ENCODE assay signal across 17 cellular contexts in genomic region chr5:174550026-174550425, GRCh38.
DNase-seq lines count a peak whose midpoint lies in the region; FAIRE-seq and TF ChIP-seq lines count a peak whose summit lies in the region.
"Had no signal": no experiment of that assay in that cellular context is flagged by ENCODE, and none has a peak within 500 bp of the region (broad histone marks: within the 10 kb centered on the region; RNA-seq: fewer than 3 reads in every experiment).

No MANE protein-coding gene starts in this region.

- DNase-seq in M059J (ENCODE audit: low read depth) (peak; percentile 52), fibroblast of peridontal ligament (ENCODE audit: extremely low read depth) (peak; percentile 9), renal cortical epithelial cell (ENCODE audit: low read depth) (peak; percentile 16), GF-D8 (lab: John Stamatoyannopoulos, UW) (no peak), DMS153 (lab: John Stamatoyannopoulos, UW) (no peak), GM12891 (ENCODE audit: insufficient read length, low spot score) (no peak)
- DNase-seq: Calu3; CD4-positive, alpha-beta T cell; DMS 273 treated with DMSO at 0.1 percent for 48 hours; DMS79; HFFc6 had no signal

- no peaks in the 10 kb centered on the region for H3K36me3 ChIP-seq in HEK293 (ENCODE audit: control insufficient read depth in 2 of 2, insufficient read depth in 1 of 2, low read length in 2 of 2)
- H3K36me3 ChIP-seq: HAP-1 had no signal

- FAIRE-seq in GM12891 (lab: Jason Lieb, UNC), result no peak
- FAIRE-seq: A204.1, GM12892, H1 had no signal

- TF ChIP-seq POLR2A in GM12891 (IDR thresholded peaks at IDR 0.05; ENCODE audit: low read depth, low read length), result no peak

- H3K4me1 ChIP-seq in HEK293 (ENCODE audit: control insufficient read depth, insufficient read depth, low read length), result no peaks in the 10 kb centered on the region; the same call in 1 of the 2 replicates
- H3K4me1 ChIP-seq: HAP-1 had no signal

- no peaks in the 10 kb centered on the region for H3K9me3 ChIP-seq in HEK293 (ENCODE audit: control insufficient read depth, insufficient read depth, low read depth, low read length)
- H3K9me3 ChIP-seq: HAP-1 had no signal

- POLR2A ChIA-PET in HEK293 (lab: Yijun Ruan, JAX), result no interaction called here

- H3K27ac ChIP-seq in HEK293 (ENCODE audit: extremely low read depth, low read depth, low read length), result no peak overlapping the region
- H3K27ac ChIP-seq: HL-60 had no signal

- no peak overlapping the region for H3K4me3 ChIP-seq in HEK293 (ENCODE audit: low read depth, low read length)
- H3K4me3 ChIP-seq: HAP-1 had no signal

- CTCF ChIA-PET in HEK293 (lab: Yijun Ruan, JAX), result interaction anchor here (1.2 kb wide), 2 partner anchors 26 to 33 kb away, joined by 3 to 6 read pairs; no protein-coding TSS in a partner anchor

- no peak for TF ChIP-seq CTCF in HEK293 (tag by site-specific recombination; IDR thresholded peaks at IDR 0.05)

TF ChIP-seq in HEK293, 187 proteins besides CTCF, POLR2A, EP300 and RAD21 (continues in another document):
- TF ChIP-seq SCRT2 (tag by site-specific recombination; IDR thresholded peaks at IDR 0.05), result no peak
- no peak for TF ChIP-seq ZNF707 (tag by site-specific recombination; IDR thresholded peaks at IDR 0.05)
- no peak for TF ChIP-seq ZBTB49 (tag by site-specific recombination; IDR thresholded peaks at IDR 0.05; ENCODE audit: low read depth)
- TF ChIP-seq ZNF449 (tag by site-specific recombination; IDR thresholded peaks at IDR 0.05), result no peak
- no peak for TF ChIP-seq ZBTB48 (tag by site-specific recombination; IDR thresholded peaks at IDR 0.05)
- peak; percentile 13; the same call in 1 of the 2 replicates for TF ChIP-seq ZNF660 (tag by site-specific recombination; IDR thresholded peaks at IDR 0.05)
- no peak for TF ChIP-seq ZNF830 (tag by site-specific recombination; IDR thresholded peaks at IDR 0.05; ENCODE audit: low read depth)
- no peak for TF ChIP-seq ZBTB8A (tag by site-specific recombination; IDR thresholded peaks at IDR 0.05)
- TF ChIP-seq ZFP3 (tag by site-specific recombination; IDR thresholded peaks at IDR 0.05; ENCODE audit: low read depth), result no peak
- TF ChIP-seq ZNF654 (tag by site-specific recombination; IDR thresholded peaks at IDR 0.05; ENCODE audit: low read depth), result no peak
- TF ChIP-seq SETDB1 (IDR thresholded peaks at IDR 0.05; ENCODE audit: insufficient read length, low read length), result no peak
- TF ChIP-seq ZNF214 (tag by site-specific recombination; IDR thresholded peaks at IDR 0.05; ENCODE audit: borderline replicate concordance), result no peak
- no peak for TF ChIP-seq ZNF10 (tag by site-specific recombination; IDR thresholded peaks at IDR 0.05)
- no peak for TF ChIP-seq MZF1 (tag by site-specific recombination; IDR thresholded peaks at IDR 0.05; ENCODE audit: borderline replicate concordance)
- no peak for TF ChIP-seq ZNF561 (tag by site-specific recombination; IDR thresholded peaks at IDR 0.05; ENCODE audit: borderline replicate concordance)

TF ChIP-seq in GM12891, 5 proteins besides CTCF, POLR2A, EP300 and RAD21:
- TF ChIP-seq POU2F2 (IDR thresholded peaks at IDR 0.05; ENCODE audit: low read depth, low read length) (no peak), TAF1 (IDR thresholded peaks at IDR 0.05; ENCODE audit: low read depth, low read length) (no peak)
TF ChIP-seq in GM12891: peak in this region for 0.

Comparison
In these comparisons a context has a peak if more than half of its experiments do, and no peak if none do; other contexts are left out.
1. DNase-seq: peak in M059J (single experiment), fibroblast of peridontal ligament (single experiment) and renal cortical epithelial cell (single experiment); none in GF-D8 (single experiment), DMS153 (single experiment) and GM12891 (single experiment).